In the genomic region with DNA sequence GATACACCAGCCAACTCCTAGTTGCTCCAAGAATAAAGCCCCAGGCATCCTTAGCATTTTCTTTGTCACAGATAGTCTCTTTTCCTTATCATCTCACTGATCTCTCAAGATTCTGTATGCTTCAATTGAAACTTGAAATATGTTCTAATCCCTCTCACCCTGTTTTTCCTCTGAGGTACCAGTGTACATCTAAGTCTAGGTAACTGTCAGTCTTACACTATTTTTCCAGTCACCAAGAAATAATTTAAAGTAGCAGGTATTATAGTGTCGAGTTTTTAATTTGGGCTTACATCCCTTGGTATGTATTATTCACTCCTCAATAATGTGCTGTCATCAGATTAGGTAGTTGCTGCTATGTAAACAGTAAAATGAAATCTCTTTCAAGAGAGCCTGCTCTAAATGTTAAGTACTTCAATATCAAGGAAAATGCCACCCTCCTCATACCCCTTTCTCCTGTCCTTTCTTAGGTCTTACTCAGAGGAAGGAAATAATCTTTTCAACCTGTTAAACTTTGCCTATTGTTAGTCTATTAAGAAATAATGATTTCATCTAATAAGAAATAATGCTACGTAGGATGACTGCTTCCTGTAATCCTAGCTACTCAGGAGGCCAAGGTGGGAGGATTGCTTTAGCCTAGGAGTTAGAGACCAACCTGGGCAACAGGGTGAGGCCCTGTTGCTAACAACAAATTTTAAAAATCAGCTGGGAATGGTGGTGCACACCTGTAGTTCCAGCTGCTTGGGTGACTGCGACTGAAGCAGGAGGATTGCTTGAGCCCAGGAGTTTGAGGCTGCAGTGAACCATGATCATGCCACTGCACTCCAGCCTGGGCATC, we compare ENCODE assay signal across 2 cellular contexts.
TF ChIP-seq lines count a peak whose summit lies in the region.

No MANE protein-coding gene starts in this region.

TF ChIP-seq in HEK293, 187 proteins besides CTCF, POLR2A, EP300 and RAD21 (continued from another document):
- TF ChIP-seq, protein P1, sequence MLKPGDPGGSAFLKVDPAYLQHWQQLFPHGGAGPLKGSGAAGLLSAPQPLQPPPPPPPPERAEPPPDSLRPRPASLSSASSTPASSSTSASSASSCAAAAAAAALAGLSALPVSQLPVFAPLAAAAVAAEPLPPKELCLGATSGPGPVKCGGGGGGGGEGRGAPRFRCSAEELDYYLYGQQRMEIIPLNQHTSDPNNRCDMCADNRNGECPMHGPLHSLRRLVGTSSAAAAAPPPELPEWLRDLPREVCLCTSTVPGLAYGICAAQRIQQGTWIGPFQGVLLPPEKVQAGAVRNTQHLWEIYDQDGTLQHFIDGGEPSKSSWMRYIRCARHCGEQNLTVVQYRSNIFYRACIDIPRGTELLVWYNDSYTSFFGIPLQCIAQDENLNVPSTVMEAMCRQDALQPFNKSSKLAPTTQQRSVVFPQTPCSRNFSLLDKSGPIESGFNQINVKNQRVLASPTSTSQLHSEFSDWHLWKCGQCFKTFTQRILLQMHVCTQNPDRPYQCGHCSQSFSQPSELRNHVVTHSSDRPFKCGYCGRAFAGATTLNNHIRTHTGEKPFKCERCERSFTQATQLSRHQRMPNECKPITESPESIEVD (tag by site-specific recombination; IDR thresholded peaks at IDR 0.05), result peak; percentile 43; the same call in 1 of the 2 replicates
- TF ChIP-seq ZNF292 (tag by site-specific recombination; IDR thresholded peaks at IDR 0.05; ENCODE audit: borderline replicate concordance, low read depth) (no peak), ZNF354C (tag by site-specific recombination; IDR thresholded peaks at IDR 0.05; ENCODE audit: borderline replicate concordance, low read depth) (no peak), SCRT1 (tag by site-specific recombination; IDR thresholded peaks at IDR 0.05; ENCODE audit: borderline replicate concordance) (peak; percentile 92), ZNF184 (tag by site-specific recombination; IDR thresholded peaks at IDR 0.05) (no peak), ZNF423 (tag by site-specific recombination; IDR thresholded peaks at IDR 0.05) (no peak), SCRT2 (tag by site-specific recombination; IDR thresholded peaks at IDR 0.05) (peak; percentile 59), OSR2 (tag by site-specific recombination; IDR thresholded peaks at IDR 0.05) (peak; percentile 38; the same call in 1 of the 2 replicates)
- TF ChIP-seq, protein P2, sequence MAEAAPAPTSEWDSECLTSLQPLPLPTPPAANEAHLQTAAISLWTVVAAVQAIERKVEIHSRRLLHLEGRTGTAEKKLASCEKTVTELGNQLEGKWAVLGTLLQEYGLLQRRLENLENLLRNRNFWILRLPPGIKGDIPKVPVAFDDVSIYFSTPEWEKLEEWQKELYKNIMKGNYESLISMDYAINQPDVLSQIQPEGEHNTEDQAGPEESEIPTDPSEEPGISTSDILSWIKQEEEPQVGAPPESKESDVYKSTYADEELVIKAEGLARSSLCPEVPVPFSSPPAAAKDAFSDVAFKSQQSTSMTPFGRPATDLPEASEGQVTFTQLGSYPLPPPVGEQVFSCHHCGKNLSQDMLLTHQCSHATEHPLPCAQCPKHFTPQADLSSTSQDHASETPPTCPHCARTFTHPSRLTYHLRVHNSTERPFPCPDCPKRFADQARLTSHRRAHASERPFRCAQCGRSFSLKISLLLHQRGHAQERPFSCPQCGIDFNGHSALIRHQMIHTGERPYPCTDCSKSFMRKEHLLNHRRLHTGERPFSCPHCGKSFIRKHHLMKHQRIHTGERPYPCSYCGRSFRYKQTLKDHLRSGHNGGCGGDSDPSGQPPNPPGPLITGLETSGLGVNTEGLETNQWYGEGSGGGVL (tag by site-specific recombination; IDR thresholded peaks at IDR 0.05), result no peak

TF ChIP-seq in HEK293T, 16 proteins besides CTCF, POLR2A, EP300 and RAD21 (continued from another document):
- TF ChIP-seq NFRKB (IDR thresholded peaks at IDR 0.05), result no peak
- no peak for TF ChIP-seq ARNT (IDR thresholded peaks at IDR 0.05)
- no peak for TF ChIP-seq TARDBP (IDR thresholded peaks at IDR 0.05)
- TF ChIP-seq LEF1 (IDR thresholded peaks at IDR 0.05; ENCODE audit: borderline replicate concordance), result no peak
